18 cellular contexts compared by ENCODE assay signal in genomic region chr9:121160025-121160424, GRCh38. TPM values are rescaled to one million over a fixed set of nuclear protein-coding genes. Genes with fewer than 3 reads are reported as not detected.
DNase-seq lines count a peak whose midpoint lies in the region; ATAC-seq and TF ChIP-seq lines count a peak whose summit lies in the region.
"Had no signal": no experiment of that assay in that cellular context is flagged by ENCODE, and none has a peak within 500 bp of the region (broad histone marks: within the 10 kb centered on the region; RNA-seq: fewer than 3 reads in every experiment).

No MANE protein-coding gene starts in this region.

- no peaks in the 10 kb centered on the region for H3K9me2 ChIP-seq in SU-DHL-6 (replicated peaks; ENCODE audit: insufficient read depth, low read length)

- H3K27ac ChIP-seq in SU-DHL-6 (ENCODE audit: low read depth, low read length): peak overlapping the region; percentile 96
- H3K27ac ChIP-seq: left ventricle myocardium inferior, PC-9, sigmoid colon had no signal

- H3K4me2 ChIP-seq in SU-DHL-6 (ENCODE audit: low read depth, low read length, poor library complexity, severe bottlenecking): peak overlapping the region; percentile 61
- H3K4me2 ChIP-seq: PC-9 had no signal

- no peaks in the 10 kb centered on the region for H4K20me1 ChIP-seq in SU-DHL-6 (ENCODE audit: low read depth, low read length)

- H3K27me3 Mint-ChIP-seq in IgD-negative memory B cell: no peaks in the 10 kb centered on the region
- H3K27me3 Mint-ChIP-seq: CD8-positive, alpha-beta memory T cell; T-helper 17 cell had no signal

- peak overlapping the region in 3 of 4 donors; percentile 1 to 86 (median 45) for H3K4me3 Mint-ChIP-seq in IgD-negative memory B cell
- H3K4me3 Mint-ChIP-seq: CD8-positive, alpha-beta memory T cell; neural crest cell; T-helper 17 cell had no signal

- no peaks in the 10 kb centered on the region for H3K27me3 ChIP-seq in SU-DHL-6 (ENCODE audit: low read length)
- H3K27me3 ChIP-seq: sigmoid colon, stomach had no signal

- H3K4me1 Mint-ChIP-seq in IgD-negative memory B cell: peaks cover 37 to 53% (median 48%) of the 10 kb centered on the region in 3 donors
- H3K4me1 Mint-ChIP-seq: neural crest cell, T-helper 17 cell had no signal

- H3K9ac ChIP-seq in SU-DHL-6 (ENCODE audit: low read length): peak overlapping the region; percentile 33

- H3K9me3 Mint-ChIP-seq in IgD-negative memory B cell: no peaks in the 10 kb centered on the region
- H3K9me3 Mint-ChIP-seq: CD8-positive, alpha-beta memory T cell; neural crest cell had no signal

- no peak for ATAC-seq in GM18870 (IDR thresholded peaks at IDR 0.05; ENCODE audit: unreplicated experiment)
- ATAC-seq: T-helper 17 cell had no signal

- peak; percentile 74 for DNase-seq in CD1c-positive myeloid dendritic cell (ENCODE audit: extremely low spot score)
- peak; percentile 19 for DNase-seq in globus pallidus (ENCODE audit: low spot score)
- no peak for DNase-seq in inferior parietal cortex (ENCODE audit: extremely low spot score)
- no peak for DNase-seq in NCI-H1930 (lab: John Stamatoyannopoulos, UW)
- DNase-seq in 8988T: no peak
- DNase-seq: CD8-positive, alpha-beta memory T cell; cortex of kidney; H7; left ventricle myocardium inferior; NCI-H2171; PC-9; sigmoid colon; stomach; T-helper 17 cell had no signal

- no peaks in the 10 kb centered on the region; the same call in none of the 2 replicates for H3K79me2 ChIP-seq in SU-DHL-6 (ENCODE audit: insufficient read depth, low read length)

- H3F3A ChIP-seq in SU-DHL-6 (ENCODE audit: insufficient read depth): peaks cover 61% of the 10 kb centered on the region

- peaks cover 73% of the 10 kb centered on the region for H3K36me3 ChIP-seq in SU-DHL-6 (ENCODE audit: low read length)

- peak overlapping the region; percentile 21 for H3K4me3 ChIP-seq in SU-DHL-6 (ENCODE audit: insufficient read depth, low read length, poor library complexity, severe bottlenecking)
- H3K4me3 ChIP-seq: left ventricle myocardium inferior, PC-9, sigmoid colon, stomach had no signal

- H3K9me3 ChIP-seq in SU-DHL-6 (ENCODE audit: insufficient read depth, low read length): no peaks in the 10 kb centered on the region
- H3K9me3 ChIP-seq: left ventricle myocardium inferior, sigmoid colon, stomach had no signal

- peak overlapping the region; percentile 25 to 65 (median 40) for H3K27ac Mint-ChIP-seq in IgD-negative memory B cell
- H3K27ac Mint-ChIP-seq: T-helper 17 cell had no signal

- no peak overlapping the region for H2AFZ ChIP-seq in SU-DHL-6 (ENCODE audit: low read depth, low read length, severe bottlenecking)
- H2AFZ ChIP-seq: PC-9 had no signal

- peaks cover 17% of the 10 kb centered on the region for H3K36me3 Mint-ChIP-seq in IgD-negative memory B cell

- no peak for TF ChIP-seq CTCF in SU-DHL-6 (IDR thresholded peaks at IDR 0.05; ENCODE audit: insufficient read depth, low read length, poor library complexity, severe bottlenecking)

RNA-seq across cellular contexts. Expression of gene RAB14, which starts 41.6 kb away (rescaled TPM):
- 35.7 TPM for polyA plus RNA-seq in IgD-negative memory B cell

Comparison
In these comparisons a context has a peak if more than half of its experiments do, and no peak if none do; other contexts are left out.
1. DNase-seq: peak in CD1c-positive myeloid dendritic cell (single experiment) and globus pallidus (single experiment); none in inferior parietal cortex (single experiment), NCI-H1930 (0 of 2) and 8988T (single experiment).